In the genomic region with DNA sequence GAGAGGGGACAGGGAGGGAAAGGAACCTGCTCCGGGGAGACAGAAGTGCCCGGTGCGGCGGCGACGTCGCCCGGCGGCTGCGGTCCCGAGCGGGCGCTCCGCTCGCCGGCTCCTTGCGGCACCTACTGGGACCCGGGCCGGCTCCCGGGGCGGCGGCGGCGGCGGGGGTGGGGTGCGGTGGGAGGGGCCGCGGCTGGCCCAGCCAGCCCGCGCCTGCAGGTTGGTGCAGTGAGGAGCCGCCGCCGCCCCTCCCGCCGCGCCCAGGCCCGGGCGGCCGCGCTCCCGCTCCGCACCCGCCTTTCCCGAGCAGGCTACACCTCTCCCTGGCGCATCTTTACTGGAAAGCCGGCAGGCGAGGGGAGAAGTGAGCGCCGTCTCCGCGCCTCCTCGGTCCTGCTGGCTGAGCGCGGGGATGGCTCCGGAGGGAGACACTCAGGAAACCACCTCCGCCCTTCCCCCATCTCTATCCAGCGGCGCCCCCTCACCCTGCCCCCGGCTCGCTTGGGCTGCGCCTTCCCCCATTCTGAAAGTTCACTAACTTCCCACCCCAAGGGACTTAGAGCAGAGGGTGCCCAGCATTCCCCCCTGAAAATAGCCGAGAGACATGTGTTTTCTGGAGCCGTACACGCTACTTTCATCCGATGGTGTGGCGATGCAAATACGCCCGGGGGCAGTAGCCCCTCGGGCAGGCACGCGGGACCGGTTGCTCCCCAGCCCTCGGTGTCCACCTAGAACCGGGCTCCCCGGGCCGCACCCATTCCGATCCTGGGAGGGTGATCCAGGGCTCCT, we compare ENCODE assay signal across 2 cellular contexts.
TF ChIP-seq lines count a peak whose summit lies in the region.

Gene PLD5 (minus strand): TSS at position 127 of the 789 bp plus-strand sequence.

TF ChIP-seq in K562, 482 proteins besides CTCF, POLR2A, EP300 and RAD21:
- TF ChIP-seq XRCC5 (IDR thresholded peaks at IDR 0.05; ENCODE audit: low read depth, low read length) (no peak), BRF2 (IDR thresholded peaks at IDR 0.05; ENCODE audit: borderline replicate concordance, insufficient read depth, insufficient read length) (no peak), FOXK1 (CRISPR knock-in tag; IDR thresholded peaks at IDR 0.05; ENCODE audit: borderline replicate concordance) (no peak), CBFA2T2 (conservative IDR thresholded peaks at IDR 0.05) (no peak), TRIM24 (IDR thresholded peaks at IDR 0.05) (no peak)
- TF ChIP-seq, protein P1, sequence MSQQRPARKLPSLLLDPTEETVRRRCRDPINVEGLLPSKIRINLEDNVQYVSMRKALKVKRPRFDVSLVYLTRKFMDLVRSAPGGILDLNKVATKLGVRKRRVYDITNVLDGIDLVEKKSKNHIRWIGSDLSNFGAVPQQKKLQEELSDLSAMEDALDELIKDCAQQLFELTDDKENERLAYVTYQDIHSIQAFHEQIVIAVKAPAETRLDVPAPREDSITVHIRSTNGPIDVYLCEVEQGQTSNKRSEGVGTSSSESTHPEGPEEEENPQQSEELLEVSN (IDR thresholded peaks at IDR 0.05; ENCODE audit: borderline replicate concordance in 1 of 2, extremely low read depth in 1 of 2, insufficient read depth in 1 of 2, insufficient read length in 1 of 2, low read depth in 1 of 2, low read length in 1 of 2, poor library complexity in 1 of 2, severe bottlenecking in 1 of 2) = peak in 1 of 2 experiments; percentile 3

TF ChIP-seq in HepG2, 621 proteins besides CTCF, POLR2A, EP300 and RAD21:
- TF ChIP-seq HNRNPK (IDR thresholded peaks at IDR 0.05; ENCODE audit: low read depth, low read length, poor library complexity, severe bottlenecking) = peak; percentile 21
- TF ChIP-seq, protein P2, sequence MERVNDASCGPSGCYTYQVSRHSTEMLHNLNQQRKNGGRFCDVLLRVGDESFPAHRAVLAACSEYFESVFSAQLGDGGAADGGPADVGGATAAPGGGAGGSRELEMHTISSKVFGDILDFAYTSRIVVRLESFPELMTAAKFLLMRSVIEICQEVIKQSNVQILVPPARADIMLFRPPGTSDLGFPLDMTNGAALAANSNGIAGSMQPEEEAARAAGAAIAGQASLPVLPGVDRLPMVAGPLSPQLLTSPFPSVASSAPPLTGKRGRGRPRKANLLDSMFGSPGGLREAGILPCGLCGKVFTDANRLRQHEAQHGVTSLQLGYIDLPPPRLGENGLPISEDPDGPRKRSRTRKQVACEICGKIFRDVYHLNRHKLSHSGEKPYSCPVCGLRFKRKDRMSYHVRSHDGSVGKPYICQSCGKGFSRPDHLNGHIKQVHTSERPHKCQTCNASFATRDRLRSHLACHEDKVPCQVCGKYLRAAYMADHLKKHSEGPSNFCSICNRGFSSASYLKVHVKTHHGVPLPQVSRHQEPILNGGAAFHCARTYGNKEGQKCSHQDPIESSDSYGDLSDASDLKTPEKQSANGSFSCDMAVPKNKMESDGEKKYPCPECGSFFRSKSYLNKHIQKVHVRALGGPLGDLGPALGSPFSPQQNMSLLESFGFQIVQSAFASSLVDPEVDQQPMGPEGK (CRISPR knock-in tag; IDR thresholded peaks at IDR 0.05) = no peak
TF ChIP-seq in HepG2: peak in this region for 1.
